Comparison of ENCODE assay signal across 1 cellular context in the genomic region with DNA sequence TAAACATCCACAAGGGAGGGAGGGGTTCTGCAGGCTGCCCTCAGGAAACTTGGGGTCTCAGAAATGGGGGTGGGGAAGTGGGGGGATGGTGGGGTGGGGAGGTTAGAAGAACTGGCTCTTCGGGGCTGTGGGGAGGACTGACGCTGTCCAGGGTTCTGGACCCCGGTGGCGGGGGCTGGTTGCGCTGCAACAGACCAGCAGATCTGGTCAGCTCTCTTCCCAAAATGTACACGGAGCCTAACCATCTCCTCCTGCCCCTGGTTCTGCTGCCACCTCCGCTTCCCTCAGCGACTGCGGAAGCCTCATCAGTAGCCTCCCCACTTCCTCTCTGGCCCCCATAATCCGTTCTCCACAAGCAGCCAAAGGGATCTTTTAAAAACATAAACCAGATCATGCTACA.
TF ChIP-seq lines count a peak whose summit lies in the region.

No MANE protein-coding gene starts in this region.

TF ChIP-seq in HCT116, 20 proteins besides CTCF, POLR2A, EP300 and RAD21:
- TF ChIP-seq, protein P1, sequence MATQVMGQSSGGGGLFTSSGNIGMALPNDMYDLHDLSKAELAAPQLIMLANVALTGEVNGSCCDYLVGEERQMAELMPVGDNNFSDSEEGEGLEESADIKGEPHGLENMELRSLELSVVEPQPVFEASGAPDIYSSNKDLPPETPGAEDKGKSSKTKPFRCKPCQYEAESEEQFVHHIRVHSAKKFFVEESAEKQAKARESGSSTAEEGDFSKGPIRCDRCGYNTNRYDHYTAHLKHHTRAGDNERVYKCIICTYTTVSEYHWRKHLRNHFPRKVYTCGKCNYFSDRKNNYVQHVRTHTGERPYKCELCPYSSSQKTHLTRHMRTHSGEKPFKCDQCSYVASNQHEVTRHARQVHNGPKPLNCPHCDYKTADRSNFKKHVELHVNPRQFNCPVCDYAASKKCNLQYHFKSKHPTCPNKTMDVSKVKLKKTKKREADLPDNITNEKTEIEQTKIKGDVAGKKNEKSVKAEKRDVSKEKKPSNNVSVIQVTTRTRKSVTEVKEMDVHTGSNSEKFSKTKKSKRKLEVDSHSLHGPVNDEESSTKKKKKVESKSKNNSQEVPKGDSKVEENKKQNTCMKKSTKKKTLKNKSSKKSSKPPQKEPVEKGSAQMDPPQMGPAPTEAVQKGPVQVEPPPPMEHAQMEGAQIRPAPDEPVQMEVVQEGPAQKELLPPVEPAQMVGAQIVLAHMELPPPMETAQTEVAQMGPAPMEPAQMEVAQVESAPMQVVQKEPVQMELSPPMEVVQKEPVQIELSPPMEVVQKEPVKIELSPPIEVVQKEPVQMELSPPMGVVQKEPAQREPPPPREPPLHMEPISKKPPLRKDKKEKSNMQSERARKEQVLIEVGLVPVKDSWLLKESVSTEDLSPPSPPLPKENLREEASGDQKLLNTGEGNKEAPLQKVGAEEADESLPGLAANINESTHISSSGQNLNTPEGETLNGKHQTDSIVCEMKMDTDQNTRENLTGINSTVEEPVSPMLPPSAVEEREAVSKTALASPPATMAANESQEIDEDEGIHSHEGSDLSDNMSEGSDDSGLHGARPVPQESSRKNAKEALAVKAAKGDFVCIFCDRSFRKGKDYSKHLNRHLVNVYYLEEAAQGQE (IDR thresholded peaks at IDR 0.05; ENCODE audit: low read depth) = peak; percentile 60
- no peak for TF ChIP-seq TCF7L2 (IDR thresholded peaks at IDR 0.05; ENCODE audit: borderline replicate concordance, extremely low read depth, insufficient read depth, insufficient read length)
